Comparison of ENCODE assay signal across 1 cellular context in the genomic region with DNA sequence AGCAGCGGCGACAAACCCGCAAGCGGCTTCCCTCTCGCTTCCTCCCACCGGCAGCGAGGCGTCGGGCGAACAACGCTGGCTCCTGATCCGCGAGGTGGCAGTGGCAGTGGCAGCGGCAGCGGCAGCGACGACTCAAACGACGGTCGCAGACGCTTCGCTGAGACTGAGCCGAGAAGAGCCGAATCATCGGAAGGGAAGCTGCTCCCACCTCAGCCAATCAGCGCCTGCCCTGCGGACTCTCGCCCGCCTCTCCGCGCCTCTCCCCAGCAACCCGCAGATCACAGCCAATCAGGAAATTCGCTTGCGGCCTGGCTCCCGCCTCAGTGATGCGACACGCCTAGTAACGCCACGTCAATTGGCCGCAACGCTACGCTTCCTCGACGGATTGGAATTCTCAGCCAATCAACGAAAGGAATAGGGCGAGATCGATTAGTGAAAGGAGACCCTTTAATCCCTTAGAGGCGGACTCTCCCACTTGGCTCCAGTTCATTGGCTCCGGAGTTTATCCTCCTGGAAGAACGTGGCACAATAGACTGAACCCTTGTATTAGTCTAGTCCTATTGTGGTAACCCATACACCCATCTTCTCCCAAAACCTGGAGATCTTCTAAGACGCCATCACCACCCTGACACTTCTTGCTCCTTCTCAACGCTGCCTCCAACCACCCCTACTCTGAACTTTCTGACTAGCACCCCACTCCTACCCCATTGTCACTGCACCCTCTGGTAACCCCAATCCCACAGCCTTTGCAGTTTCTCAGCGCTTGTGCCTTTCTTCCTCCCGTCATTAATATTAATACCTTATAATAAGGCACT.
TF ChIP-seq lines count a peak whose summit lies in the region.

Gene VCP, minus strand, starts transcription at position 165 of the 815 bp plus-strand sequence. CDS start 272 bp downstream, outside the sequence.

TF ChIP-seq in HepG2, 621 proteins besides CTCF, POLR2A, EP300 and RAD21 (continued from another document and continues in another):
- TF ChIP-seq ETS1 (CRISPR knock-in tag; IDR thresholded peaks at IDR 0.05) (no peak), ZNF12 (CRISPR knock-in tag; IDR thresholded peaks at IDR 0.05) (no peak), PTBP1 (IDR thresholded peaks at IDR 0.05; ENCODE audit: low read depth, low read length, poor library complexity, severe bottlenecking) (no peak), NFKB2 (CRISPR knock-in tag; IDR thresholded peaks at IDR 0.05; ENCODE audit: borderline replicate concordance) (no peak), SOX5 (CRISPR knock-in tag; IDR thresholded peaks at IDR 0.05; ENCODE audit: borderline replicate concordance) (no peak), PITX1 (CRISPR knock-in tag; IDR thresholded peaks at IDR 0.05) (peak; percentile 99), ZNF546 (CRISPR knock-in tag; conservative IDR thresholded peaks at IDR 0.05) (no peak), SMC3 (IDR thresholded peaks at IDR 0.05; ENCODE audit: low read length) (no peak), RFXAP (CRISPR knock-in tag; IDR thresholded peaks at IDR 0.05; ENCODE audit: borderline replicate concordance) (peak; percentile 100), PHB2 (IDR thresholded peaks at IDR 0.05; ENCODE audit: partially characterized antibody) (no peak), MZF1 (CRISPR knock-in tag; IDR thresholded peaks at IDR 0.05; ENCODE audit: borderline replicate concordance) (no peak), ZBTB10 (CRISPR knock-in tag; IDR thresholded peaks at IDR 0.05; ENCODE audit: borderline replicate concordance) (no peak), ZNF136 (CRISPR knock-in tag; IDR thresholded peaks at IDR 0.05; ENCODE audit: low read depth) (no peak), ZNF20 (CRISPR knock-in tag; IDR thresholded peaks at IDR 0.05) (no peak), CAMTA2 (CRISPR knock-in tag; IDR thresholded peaks at IDR 0.05; ENCODE audit: borderline replicate concordance) (no peak), YEATS4 (CRISPR knock-in tag; IDR thresholded peaks at IDR 0.05; ENCODE audit: borderline replicate concordance) (peak; percentile 34; the same call in 1 of the 2 replicates), ZNF335 (CRISPR knock-in tag; IDR thresholded peaks at IDR 0.05) (no peak), KLF16 (CRISPR knock-in tag; IDR thresholded peaks at IDR 0.05) (0 out of 4 replicates have a peak, but pooled peaks of 1 of the 2 experiments have one; percentile 13), ZNF234 (CRISPR knock-in tag; conservative IDR thresholded peaks at IDR 0.05) (no peak), SRF (IDR thresholded peaks at IDR 0.05; ENCODE audit: low read depth, low read length) (no peak), FOXO4 (CRISPR knock-in tag; conservative IDR thresholded peaks at IDR 0.05) (no peak), MED13 (CRISPR knock-in tag; IDR thresholded peaks at IDR 0.05) (no peak; the same call in 1 of the 2 replicates), ZNF850 (CRISPR knock-in tag; conservative IDR thresholded peaks at IDR 0.05) (no peak), ISX (CRISPR knock-in tag; conservative IDR thresholded peaks at IDR 0.05) (no peak), ATF1 (CRISPR knock-in tag; IDR thresholded peaks at IDR 0.05) (peak; percentile 94), ZBED4 (CRISPR knock-in tag; IDR thresholded peaks at IDR 0.05; ENCODE audit: borderline replicate concordance) (no peak), HNRNPUL1 (IDR thresholded peaks at IDR 0.05; ENCODE audit: low read depth, low read length) (no peak), GATA4 (IDR thresholded peaks at IDR 0.05; ENCODE audit: borderline replicate concordance, low read depth) (no peak), FOXJ3 (CRISPR knock-in tag; IDR thresholded peaks at IDR 0.05; ENCODE audit: borderline replicate concordance) (no peak), KAT8 (CRISPR knock-in tag; IDR thresholded peaks at IDR 0.05) (peak; percentile 63; the same call in 1 of the 2 replicates), FOXK1 (CRISPR knock-in tag; IDR thresholded peaks at IDR 0.05; ENCODE audit: borderline replicate concordance, low read depth) (0 out of 2 replicates have a peak, but pooled peaks have one; percentile 21)
- TF ChIP-seq, protein P1, sequence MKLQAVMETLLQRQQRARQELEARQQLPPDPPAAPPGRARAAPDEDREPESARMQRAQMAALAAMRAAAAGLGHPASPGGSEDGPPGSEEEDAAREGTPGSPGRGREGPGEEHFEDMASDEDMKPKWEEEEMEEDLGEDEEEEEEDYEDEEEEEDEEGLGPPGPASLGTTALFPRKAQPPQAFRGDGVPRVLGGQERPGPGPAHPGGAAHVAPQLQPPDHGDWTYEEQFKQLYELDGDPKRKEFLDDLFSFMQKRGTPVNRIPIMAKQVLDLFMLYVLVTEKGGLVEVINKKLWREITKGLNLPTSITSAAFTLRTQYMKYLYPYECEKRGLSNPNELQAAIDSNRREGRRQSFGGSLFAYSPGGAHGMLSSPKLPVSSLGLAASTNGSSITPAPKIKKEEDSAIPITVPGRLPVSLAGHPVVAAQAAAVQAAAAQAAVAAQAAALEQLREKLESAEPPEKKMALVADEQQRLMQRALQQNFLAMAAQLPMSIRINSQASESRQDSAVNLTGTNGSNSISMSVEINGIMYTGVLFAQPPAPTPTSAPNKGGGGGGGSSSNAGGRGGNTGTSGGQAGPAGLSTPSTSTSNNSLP (IDR thresholded peaks at IDR 0.05; ENCODE audit: low read depth, low read length) = 0 out of 2 replicates have a peak, but pooled peaks have one; percentile 35
- TF ChIP-seq, protein P2, sequence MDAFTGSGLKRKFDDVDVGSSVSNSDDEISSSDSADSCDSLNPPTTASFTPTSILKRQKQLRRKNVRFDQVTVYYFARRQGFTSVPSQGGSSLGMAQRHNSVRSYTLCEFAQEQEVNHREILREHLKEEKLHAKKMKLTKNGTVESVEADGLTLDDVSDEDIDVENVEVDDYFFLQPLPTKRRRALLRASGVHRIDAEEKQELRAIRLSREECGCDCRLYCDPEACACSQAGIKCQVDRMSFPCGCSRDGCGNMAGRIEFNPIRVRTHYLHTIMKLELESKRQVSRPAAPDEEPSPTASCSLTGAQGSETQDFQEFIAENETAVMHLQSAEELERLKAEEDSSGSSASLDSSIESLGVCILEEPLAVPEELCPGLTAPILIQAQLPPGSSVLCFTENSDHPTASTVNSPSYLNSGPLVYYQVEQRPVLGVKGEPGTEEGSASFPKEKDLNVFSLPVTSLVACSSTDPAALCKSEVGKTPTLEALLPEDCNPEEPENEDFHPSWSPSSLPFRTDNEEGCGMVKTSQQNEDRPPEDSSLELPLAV (CRISPR knock-in tag; conservative IDR thresholded peaks at IDR 0.05; ENCODE audit: low read depth) = no peak
- TF ChIP-seq, protein P3, sequence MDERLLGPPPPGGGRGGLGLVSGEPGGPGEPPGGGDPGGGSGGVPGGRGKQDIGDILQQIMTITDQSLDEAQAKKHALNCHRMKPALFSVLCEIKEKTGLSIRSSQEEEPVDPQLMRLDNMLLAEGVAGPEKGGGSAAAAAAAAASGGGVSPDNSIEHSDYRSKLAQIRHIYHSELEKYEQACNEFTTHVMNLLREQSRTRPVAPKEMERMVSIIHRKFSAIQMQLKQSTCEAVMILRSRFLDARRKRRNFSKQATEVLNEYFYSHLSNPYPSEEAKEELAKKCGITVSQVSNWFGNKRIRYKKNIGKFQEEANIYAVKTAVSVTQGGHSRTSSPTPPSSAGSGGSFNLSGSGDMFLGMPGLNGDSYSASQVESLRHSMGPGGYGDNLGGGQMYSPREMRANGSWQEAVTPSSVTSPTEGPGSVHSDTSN (CRISPR knock-in tag; IDR thresholded peaks at IDR 0.05) = peak; percentile 72
- TF ChIP-seq, protein P4, sequence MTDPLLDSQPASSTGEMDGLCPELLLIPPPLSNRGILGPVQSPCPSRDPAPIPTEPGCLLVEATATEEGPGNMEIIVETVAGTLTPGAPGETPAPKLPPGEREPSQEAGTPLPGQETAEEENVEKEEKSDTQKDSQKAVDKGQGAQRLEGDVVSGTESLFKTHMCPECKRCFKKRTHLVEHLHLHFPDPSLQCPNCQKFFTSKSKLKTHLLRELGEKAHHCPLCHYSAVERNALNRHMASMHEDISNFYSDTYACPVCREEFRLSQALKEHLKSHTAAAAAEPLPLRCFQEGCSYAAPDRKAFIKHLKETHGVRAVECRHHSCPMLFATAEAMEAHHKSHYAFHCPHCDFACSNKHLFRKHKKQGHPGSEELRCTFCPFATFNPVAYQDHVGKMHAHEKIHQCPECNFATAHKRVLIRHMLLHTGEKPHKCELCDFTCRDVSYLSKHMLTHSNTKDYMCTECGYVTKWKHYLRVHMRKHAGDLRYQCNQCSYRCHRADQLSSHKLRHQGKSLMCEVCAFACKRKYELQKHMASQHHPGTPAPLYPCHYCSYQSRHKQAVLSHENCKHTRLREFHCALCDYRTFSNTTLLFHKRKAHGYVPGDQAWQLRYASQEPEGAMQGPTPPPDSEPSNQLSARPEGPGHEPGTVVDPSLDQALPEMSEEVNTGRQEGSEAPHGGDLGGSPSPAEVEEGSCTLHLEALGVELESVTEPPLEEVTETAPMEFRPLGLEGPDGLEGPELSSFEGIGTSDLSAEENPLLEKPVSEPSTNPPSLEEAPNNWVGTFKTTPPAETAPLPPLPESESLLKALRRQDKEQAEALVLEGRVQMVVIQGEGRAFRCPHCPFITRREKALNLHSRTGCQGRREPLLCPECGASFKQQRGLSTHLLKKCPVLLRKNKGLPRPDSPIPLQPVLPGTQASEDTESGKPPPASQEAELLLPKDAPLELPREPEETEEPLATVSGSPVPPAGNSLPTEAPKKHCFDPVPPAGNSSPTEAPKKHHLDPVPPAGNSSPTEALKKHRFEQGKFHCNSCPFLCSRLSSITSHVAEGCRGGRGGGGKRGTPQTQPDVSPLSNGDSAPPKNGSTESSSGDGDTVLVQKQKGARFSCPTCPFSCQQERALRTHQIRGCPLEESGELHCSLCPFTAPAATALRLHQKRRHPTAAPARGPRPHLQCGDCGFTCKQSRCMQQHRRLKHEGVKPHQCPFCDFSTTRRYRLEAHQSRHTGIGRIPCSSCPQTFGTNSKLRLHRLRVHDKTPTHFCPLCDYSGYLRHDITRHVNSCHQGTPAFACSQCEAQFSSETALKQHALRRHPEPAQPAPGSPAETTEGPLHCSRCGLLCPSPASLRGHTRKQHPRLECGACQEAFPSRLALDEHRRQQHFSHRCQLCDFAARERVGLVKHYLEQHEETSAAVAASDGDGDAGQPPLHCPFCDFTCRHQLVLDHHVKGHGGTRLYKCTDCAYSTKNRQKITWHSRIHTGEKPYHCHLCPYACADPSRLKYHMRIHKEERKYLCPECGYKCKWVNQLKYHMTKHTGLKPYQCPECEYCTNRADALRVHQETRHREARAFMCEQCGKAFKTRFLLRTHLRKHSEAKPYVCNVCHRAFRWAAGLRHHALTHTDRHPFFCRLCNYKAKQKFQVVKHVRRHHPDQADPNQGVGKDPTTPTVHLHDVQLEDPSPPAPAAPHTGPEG (CRISPR knock-in tag; IDR thresholded peaks at IDR 0.05) = no peak
